In genomic region chr11:61377461-61378160, GRCh38 we compare ENCODE assay signal across 1 cellular context.
TF ChIP-seq lines count a peak whose summit lies in the region.

No MANE protein-coding gene starts in this region.

TF ChIP-seq in A549, 52 proteins besides CTCF, POLR2A, EP300 and RAD21:
- no peak for TF ChIP-seq ESRRA (IDR thresholded peaks at IDR 0.05; ENCODE audit: borderline replicate concordance, low read length)
